8 cellular contexts compared by ENCODE assay signal in genomic region chr4:147984065-147984777, GRCh38.
DNase-seq lines count a peak whose midpoint lies in the region; ATAC-seq, FAIRE-seq and TF ChIP-seq lines count a peak whose summit lies in the region.

No MANE protein-coding gene starts in this region.

- H3K36me3 ChIP-seq in kidney (ENCODE audit: control insufficient read depth in 1 of 2, insufficient read depth in 2 of 2, low read length in 2 of 2): no peaks in the 10 kb centered on the region

- no peak overlapping the region for H3K27ac ChIP-seq in kidney (ENCODE audit: low read depth in 2 of 2, low read length in 2 of 2)

- peaks cover 23% of the 10 kb centered on the region for H3K4me1 Mint-ChIP-seq in brain

- H3K4me3 Mint-ChIP-seq in brain: no peak overlapping the region

- H3K4me3 ChIP-seq in GM12864 (ENCODE audit: low read depth, low read length) (no peak overlapping the region), kidney (ENCODE audit: low read length in 2 of 2) (no peak overlapping the region)

- H3K27me3 Mint-ChIP-seq in brain: no peaks in the 10 kb centered on the region

- FAIRE-seq in kidney (lab: Jason Lieb, UNC) (no peak), urothelium cell line (lab: Jason Lieb, UNC) (no peak)

- TF ChIP-seq CTCF in GM12864 (IDR thresholded peaks at IDR 0.05; ENCODE audit: low read depth, low read length, missing control alignments): peak; percentile 71
- peak; percentile 43 to 69 for TF ChIP-seq CTCF in brain (conservative IDR thresholded peaks at IDR 0.05)
- peak; percentile 69 for TF ChIP-seq CTCF in kidney (IDR thresholded peaks at IDR 0.05; ENCODE audit: borderline replicate concordance, extremely low read depth, insufficient read depth)

- no peak overlapping the region for H3K9ac ChIP-seq in kidney (ENCODE audit: low read length in 2 of 2)

- peaks cover 0 to 11% (median 4%) of the 10 kb centered on the region in 5 experiments for H3K9me3 Mint-ChIP-seq in brain

- peaks cover 4 to 6% of the 10 kb centered on the region in 2 donors for H3K4me1 ChIP-seq in kidney (ENCODE audit: control insufficient read depth in 1 of 2, insufficient read depth in 1 of 2, low read depth in 1 of 2, low read length in 2 of 2)

- H3K36me3 Mint-ChIP-seq in brain: peaks cover 12% of the 10 kb centered on the region

- intact Hi-C loops in kidney (cut with DNase I): no loop called here

- H3K27ac Mint-ChIP-seq in brain: peak overlapping the region in 3 of 5 experiments; percentile 19 to 53 (median 20)

- H3K9me3 ChIP-seq in kidney (ENCODE audit: control insufficient read depth in 1 of 2, low read length in 2 of 2): no peaks in the 10 kb centered on the region

- ATAC-seq in GM21447 (IDR thresholded peaks at IDR 0.05; ENCODE audit: unreplicated experiment) (no peak), HG02610 (IDR thresholded peaks at IDR 0.05; ENCODE audit: unreplicated experiment) (no peak)

- DNase-seq in Ammon's horn (ENCODE audit: low spot score) (peak; percentile 66), GM12864 (ENCODE audit: low read depth) (no peak), NCI-H2029 treated with DMSO at 0.1 percent for 48 hours (lab: John Stamatoyannopoulos, UW) (peak; percentile 28), kidney (no peak), urothelium cell line (ENCODE audit: low spot score) (peak; percentile 68)

Comparison
In these comparisons a context has a peak if more than half of its experiments do, and no peak if none do; other contexts are left out.
1. DNase-seq: peak in Ammon's horn (single experiment), NCI-H2029 treated with DMSO at 0.1 percent for 48 hours (single experiment) and urothelium cell line (single experiment); none in GM12864 (single experiment) and kidney (single experiment).
2. Peak in every context shown above with its lines, with median percentiles within 50 percentile points of each other: CTCF ChIP-seq.